11 cellular contexts compared by ENCODE assay signal in the genomic region with DNA sequence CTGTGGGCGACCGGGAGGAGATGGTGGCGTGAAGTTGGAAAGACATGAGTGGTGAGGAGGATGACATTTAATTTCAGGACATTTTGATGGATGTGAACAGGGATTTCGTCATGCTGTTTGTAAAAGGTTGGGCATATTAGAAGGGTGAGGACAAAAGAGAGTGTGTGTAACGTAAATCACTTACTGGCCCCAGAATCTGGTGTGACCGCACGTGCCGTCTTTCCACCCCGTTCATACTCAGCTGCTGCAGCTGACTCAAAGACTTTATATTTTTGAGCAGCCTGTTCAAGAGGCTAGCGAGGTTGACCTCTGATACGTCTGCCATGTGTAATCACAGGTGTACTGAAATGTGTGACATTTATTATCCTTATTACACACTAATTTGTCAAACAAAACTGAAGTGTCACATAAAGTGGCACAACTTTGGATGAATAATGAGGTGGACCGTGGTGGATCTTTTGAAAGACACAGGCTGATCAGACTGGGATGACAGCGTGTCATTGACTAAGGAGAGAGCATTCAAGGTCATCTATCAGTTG.
"Had no signal": no experiment of that assay in that cellular context is flagged by ENCODE, and none has a peak within 500 bp of the region (broad histone marks: within the 10 kb centered on the region; RNA-seq: fewer than 3 reads in every experiment).

No MANE protein-coding gene starts in this region.

- H3K36me3 ChIP-seq: breast epithelium, pancreas, right atrium auricular region, upper lobe of right lung had no signal

- H3K4me1 ChIP-seq: breast epithelium had no signal

- H3K9me3 ChIP-seq: breast epithelium, pancreas, right atrium auricular region, upper lobe of right lung had no signal

- H3K4me3 ChIP-seq: breast epithelium, pancreas, right atrium auricular region, upper lobe of right lung had no signal

- DNase-seq: activated CD4-positive, alpha-beta T cell treated with anti-CD3 and anti-CD28 coated beads for 48 hours; activated naive CD4-positive, alpha-beta T cell; aorta; foreskin keratinocyte; head of caudate nucleus; pancreas; stimulated activated CD4-positive, alpha-beta T cell treated with anti-CD3 and anti-CD28 coated beads, Interleukin-2, amount 100 ng/mL, for 24 hours; stimulated activated naive CD4-positive, alpha-beta T cell; upper lobe of right lung had no signal

- H3K27me3 ChIP-seq: breast epithelium, foreskin keratinocyte, pancreas, right atrium auricular region, upper lobe of right lung had no signal

- H3K27ac ChIP-seq: breast epithelium, foreskin keratinocyte, pancreas, right atrium auricular region, upper lobe of right lung had no signal
